In genomic region chr1:232407120-232407519, GRCh38 we compare ENCODE assay signal across 31 cellular contexts.
A peak's percentile ranks its signal among the peaks of the same experiment; 100 is the strongest.
DNase-seq lines count a peak whose midpoint lies in the region; ATAC-seq, FAIRE-seq and TF ChIP-seq lines count a peak whose summit lies in the region.
"Had no signal": no experiment of that assay in that cellular context is flagged by ENCODE, and none has a peak within 500 bp of the region (broad histone marks: within the 10 kb centered on the region; RNA-seq: fewer than 3 reads in every experiment).

No MANE protein-coding gene starts in this region.

- DNase-seq in A549 (ENCODE audit: low read depth in 1 of 2, low spot score in 1 of 2) (no peak), IMR-90 (no peak), fibroblast of peridontal ligament (ENCODE audit: extremely low read depth) (peak; percentile 62), hepatic stellate cell (ENCODE audit: low spot score) (no peak), NCI-H1092 treated with DMSO at 0.1 percent for 48 hours (lab: John Stamatoyannopoulos, UW) (no peak)
- no peak for DNase-seq in activated CD4-positive, alpha-beta T cell treated with anti-CD3 and anti-CD28 coated beads for 1 hour
- DNase-seq: 8988T; ACHN; AML-193; BE2C; C1 segment of cervical spinal cord; Caco-2; Calu3; CD4-positive, alpha-beta memory T cell; CD4-positive, alpha-beta T cell; CD4-positive, CD25-positive, alpha-beta regulatory T cell; CD8-positive, alpha-beta memory T cell; CD8-positive, alpha-beta T cell; COR-L47; DMS 273 treated with DMSO at 0.1 percent for 48 hours; DMS153; DMS53; DMS79; DMS79 treated with DMSO at 0.1 percent for 48 hours; DND-41; EL had no signal

- no peak overlapping the region for H2BK15ac ChIP-seq in IMR-90 (ENCODE audit: low read depth, low read length)

- TF ChIP-seq CTCF in A549 (IDR thresholded peaks at IDR 0.05) (no peak), IMR-90 (conservative IDR thresholded peaks at IDR 0.05; ENCODE audit: low read depth, low read length) (no peak)

- no peak overlapping the region for H2AK9ac ChIP-seq in IMR-90 (replicated peaks; ENCODE audit: low read depth, low read length, poor library complexity)

- no peaks in the 10 kb centered on the region for H3K4me1 ChIP-seq in A549
- H3K4me1 ChIP-seq in IMR-90 (ENCODE audit: control insufficient read depth, insufficient read depth, low read length): no peaks in the 10 kb centered on the region; the same call in 1 of the 2 replicates
- H3K4me1 ChIP-seq: BE2C; BLaER1; BLaER1 treated with 17β-estradiol and CSF1 and Interleukin-3, amounts not matched to agents 10 nM and 100 nM; Caco-2 had no signal

- no peaks in the 10 kb centered on the region; the same call in 1 of the 2 replicates for H3K9me1 ChIP-seq in IMR-90 (ENCODE audit: insufficient read depth, low read length)

- CTCF ChIA-PET in A549 (lab: Yijun Ruan, JAX): interaction anchor here (1.2 kb wide), 1 partner anchor 579 kb away, joined by 3 read pairs; no protein-coding TSS in a partner anchor
- CTCF ChIA-PET in IMR-90 (lab: Yijun Ruan, JAX): no interaction called here

- no peak for TF ChIP-seq POLR2A in A549 (IDR thresholded peaks at IDR 0.05; ENCODE audit: low read length)
- no peak for TF ChIP-seq POLR2A in IMR-90 (IDR thresholded peaks at IDR 0.05; ENCODE audit: low read depth, low read length)

- H4K8ac ChIP-seq in IMR-90 (ENCODE audit: low read depth in 2 of 2, low read length in 2 of 2): no peak overlapping the region

- H3K18ac ChIP-seq in IMR-90 (ENCODE audit: low read depth, low read length): no peak overlapping the region

- no peak for TF ChIP-seq EP300 in A549 (IDR thresholded peaks at IDR 0.05)

- H4K5ac ChIP-seq in IMR-90 (ENCODE audit: low read depth, low read length): no peak overlapping the region

- peaks cover 10% of the 10 kb centered on the region; the same call in 1 of the 2 replicates for H3K36me3 ChIP-seq in IMR-90 (ENCODE audit: control insufficient read depth, insufficient read depth, low read length)
- H3K36me3 ChIP-seq: BE2C, BLaER1 had no signal

- no peaks in the 10 kb centered on the region for H4K20me1 ChIP-seq in IMR-90 (ENCODE audit: insufficient read depth, low read length)
- H4K20me1 ChIP-seq: BLaER1; BLaER1 treated with 17β-estradiol and CSF1 and Interleukin-3, amounts not matched to agents 10 nM and 100 nM had no signal

- H3K27ac ChIP-seq in A549 (no peak overlapping the region), IMR-90 (ENCODE audit: insufficient read depth, low read length) (no peak overlapping the region)
- H3K27ac ChIP-seq: 22Rv1; BLaER1; BLaER1 treated with 17β-estradiol and CSF1 and Interleukin-3, amounts not matched to agents 10 nM and 100 nM; C4-2B had no signal

- no peak for TF ChIP-seq RAD21 in A549 (conservative IDR thresholded peaks at IDR 0.05 in 1 of 2, IDR thresholded peaks at IDR 0.05 in 1 of 2)
- no peak for TF ChIP-seq RAD21 in IMR-90 (IDR thresholded peaks at IDR 0.05; ENCODE audit: low read length)

- intact Hi-C loops in IMR-90 (cut with micrococcal nuclease): no loop called here

- H2BK20ac ChIP-seq in IMR-90 (ENCODE audit: low read depth, low read length): no peak overlapping the region

- H3K4me3 ChIP-seq in A549: no peak overlapping the region
- no peak overlapping the region for H3K4me3 ChIP-seq in IMR-90 (ENCODE audit: insufficient read depth, low read depth, low read length)
- H3K4me3 ChIP-seq: BLaER1; BLaER1 treated with 17β-estradiol and CSF1 and Interleukin-3, amounts not matched to agents 10 nM and 100 nM had no signal

- H3K9me3 ChIP-seq in A549: peaks cover 6% of the 10 kb centered on the region; the same call in 2 of the 3 replicates
- H3K9me3 ChIP-seq in IMR-90 (ENCODE audit: control insufficient read depth, insufficient read depth, low read length): peaks cover 5% of the 10 kb centered on the region
- H3K9me3 ChIP-seq: BE2C had no signal

- peak; percentile 13 for FAIRE-seq in A549 (lab: Jason Lieb, UNC)
- FAIRE-seq: A204.1 had no signal

- no peak overlapping the region for H2BK5ac ChIP-seq in IMR-90 (ENCODE audit: low read depth, low read length, poor library complexity, severe bottlenecking)

- no peak overlapping the region for H3K9ac ChIP-seq in IMR-90 (ENCODE audit: low read depth, low read length)
- H3K9ac ChIP-seq: BLaER1; BLaER1 treated with 17β-estradiol and CSF1 and Interleukin-3, amounts not matched to agents 10 nM and 100 nM had no signal

- no peak overlapping the region for H3K14ac ChIP-seq in IMR-90 (replicated peaks; ENCODE audit: low read depth, low read length)

- no peak overlapping the region for H3K23ac ChIP-seq in IMR-90 (ENCODE audit: low read depth, low read length)

- ATAC-seq in A549 (no peak), IMR-90 (ENCODE audit: low read depth) (peak; percentile 60)
- ATAC-seq: CD8-positive, alpha-beta T cell had no signal

- no peak overlapping the region for H2AK5ac ChIP-seq in IMR-90 (ENCODE audit: low read depth, low read length)

- no peak overlapping the region for H3K4ac ChIP-seq in IMR-90 (ENCODE audit: low read depth, low read length)

- no peak overlapping the region for H4K91ac ChIP-seq in IMR-90 (ENCODE audit: insufficient read depth, low read depth, low read length)

- H3K79me1 ChIP-seq in IMR-90 (ENCODE audit: low read depth in 1 of 2, low read length in 2 of 2): no peaks in the 10 kb centered on the region

- no peak overlapping the region for H2AFZ ChIP-seq in IMR-90 (replicated peaks; ENCODE audit: low read length, poor library complexity)

- POLR2A ChIA-PET in A549 (lab: Yijun Ruan, JAX): no interaction called here
- POLR2A ChIA-PET in IMR-90 (lab: Charles Lee; ENCODE audit: unreplicated experiment): no interaction called here

- H3K4me2 ChIP-seq in A549 (no peak overlapping the region), IMR-90 (ENCODE audit: low read depth, low read length) (no peak overlapping the region)
- H3K4me2 ChIP-seq: BLaER1; BLaER1 treated with 17β-estradiol and CSF1 and Interleukin-3, amounts not matched to agents 10 nM and 100 nM had no signal

- H3K27me3 ChIP-seq in IMR-90 (ENCODE audit: control insufficient read depth, insufficient read depth, low read length): no peaks in the 10 kb centered on the region
- H3K27me3 ChIP-seq: BE2C; BLaER1; BLaER1 treated with 17β-estradiol and CSF1 and Interleukin-3, amounts not matched to agents 10 nM and 100 nM had no signal

- H2BK120ac ChIP-seq in IMR-90 (ENCODE audit: low read depth, low read length): no peak overlapping the region

- in situ Hi-C loops in IMR-90 (cut with MboI; ENCODE audit: low sequenced_read_pairs): no loop called here

- no TSS peak for BruUV-seq in IMR-90 (replicated peaks; lab: Mats Ljungman, UMichigan)

- no peak overlapping the region for H3K56ac ChIP-seq in IMR-90 (ENCODE audit: extremely low read depth, insufficient read depth, low read length)

- dilution Hi-C loops in IMR-90 (cut with HindIII; ENCODE audit: low sequenced_read_pairs, unreplicated experiment): no loop called here

TF ChIP-seq in A549, 52 proteins besides CTCF, POLR2A, EP300 and RAD21:
- TF ChIP-seq TP53 (CRISPR knock-in tag; IDR thresholded peaks at IDR 0.05) (no peak), ZNF302 (CRISPR knock-in tag; IDR thresholded peaks at IDR 0.05) (no peak), ZSCAN20 (CRISPR knock-in tag; IDR thresholded peaks at IDR 0.05) (no peak)

TF ChIP-seq in IMR-90, 13 proteins besides CTCF, POLR2A, EP300 and RAD21:
- TF ChIP-seq SMC3 (IDR thresholded peaks at IDR 0.05; ENCODE audit: low read depth, low read length): no peak
- TF ChIP-seq RCOR1 (IDR thresholded peaks at IDR 0.05; ENCODE audit: insufficient replicate concordance, low read length): no peak
- no peak for TF ChIP-seq BHLHE40 (IDR thresholded peaks at IDR 0.05; ENCODE audit: low read depth, low read length)
- no peak for TF ChIP-seq MAZ (IDR thresholded peaks at IDR 0.05; ENCODE audit: borderline replicate concordance, low read depth, low read length)
- no peak for TF ChIP-seq MAFK (IDR thresholded peaks at IDR 0.05; ENCODE audit: low read depth, low read length)
- TF ChIP-seq RFX5 (IDR thresholded peaks at IDR 0.05; ENCODE audit: low read depth, low read length): no peak
- TF ChIP-seq CEBPB (IDR thresholded peaks at IDR 0.05; ENCODE audit: low read depth, low read length): no peak
- no peak for TF ChIP-seq NFE2L2 (IDR thresholded peaks at IDR 0.05; ENCODE audit: low read depth, low read length)
- no peak for TF ChIP-seq FOS (IDR thresholded peaks at IDR 0.05; ENCODE audit: low read depth, low read length)
- no peak for TF ChIP-seq MXI1 (IDR thresholded peaks at IDR 0.05; ENCODE audit: borderline replicate concordance, low read depth, low read length)
- no peak for TF ChIP-seq CHD1 (IDR thresholded peaks at IDR 0.05; ENCODE audit: low read depth, low read length)
